8 cellular contexts compared by ENCODE assay signal in genomic region chr10:132329565-132330485, GRCh38. TPM values are rescaled to one million over a fixed set of nuclear protein-coding genes. Genes with fewer than 3 reads are reported as not detected.
DNase-seq lines count a peak whose midpoint lies in the region; ATAC-seq lines count a peak whose summit lies in the region.

No MANE protein-coding gene starts in this region.

- H3K4me3 Mint-ChIP-seq in IgD-negative memory B cell: peak overlapping the region; percentile 82 to 99 (median 97)
- H3K4me3 Mint-ChIP-seq in activated CD4-positive, alpha-beta memory T cell treated with anti-CD3 and anti-CD28 coated beads for 36 hours: peak overlapping the region; percentile 90

- DNase-seq in DMS79 (lab: John Stamatoyannopoulos, UW) (peak; percentile 20), right cardiac atrium (peak in 2 of 3 donors; percentile 61 to 65), NCI-H226 (no peak)
- DNase-seq in activated CD4-positive, alpha-beta memory T cell treated with anti-CD3 and anti-CD28 coated beads for 36 hours: peak; percentile 64
- DNase-seq in stimulated activated CD4-positive, alpha-beta T cell treated with anti-CD3 and anti-CD28 coated beads, Interleukin-4, amount 100 ng/mL, for 24 hours: peak; percentile 38

- CTCF ChIA-PET in activated CD4-positive, alpha-beta memory T cell treated with anti-CD3 and anti-CD28 coated beads for 36 hours (lab: Charles Lee): no interaction called here

- no peaks in the 10 kb centered on the region for H3K27me3 ChIP-seq in right cardiac atrium (ENCODE audit: control insufficient read depth, insufficient read depth)

- peak in 1 of 2 donors; percentile 24 for ATAC-seq in right cardiac atrium
- ATAC-seq in GM21528 (IDR thresholded peaks at IDR 0.05; ENCODE audit: low FRiP score, unreplicated experiment): no peak
- no peak for ATAC-seq in GM21515 (IDR thresholded peaks at IDR 0.05; ENCODE audit: unreplicated experiment)

- peaks cover 17 to 39% (median 33%) of the 10 kb centered on the region in 3 donors for H3K4me1 Mint-ChIP-seq in IgD-negative memory B cell
- H3K4me1 Mint-ChIP-seq in activated CD4-positive, alpha-beta memory T cell treated with anti-CD3 and anti-CD28 coated beads for 36 hours (ENCODE audit: low read depth): peaks cover 56% of the 10 kb centered on the region

- POLR2A ChIA-PET in activated CD4-positive, alpha-beta memory T cell treated with anti-CD3 and anti-CD28 coated beads for 36 hours (lab: Charles Lee): interaction anchor here (1.0 kb wide), 1 partner anchor 15 kb away, joined by 3 read pairs; no protein-coding TSS in a partner anchor

- peak overlapping the region; percentile 52 for H3K27ac ChIP-seq in right cardiac atrium (ENCODE audit: low read length)

- peak overlapping the region; percentile 46 for H3K4me3 ChIP-seq in right cardiac atrium (ENCODE audit: low read length)

- H3K27me3 Mint-ChIP-seq in IgD-negative memory B cell: no peaks in the 10 kb centered on the region
- H3K27me3 Mint-ChIP-seq in activated CD4-positive, alpha-beta memory T cell treated with anti-CD3 and anti-CD28 coated beads for 36 hours: peaks cover 1% of the 10 kb centered on the region

- H3K36me3 Mint-ChIP-seq in IgD-negative memory B cell: peaks cover 6% of the 10 kb centered on the region
- H3K36me3 Mint-ChIP-seq in activated CD4-positive, alpha-beta memory T cell treated with anti-CD3 and anti-CD28 coated beads for 36 hours: peaks cover 38% of the 10 kb centered on the region

- 49% methylated on average over 23 of the region's 23 CpGs for WGBS in right cardiac atrium

- no peaks in the 10 kb centered on the region for H3K9me3 ChIP-seq in right cardiac atrium (ENCODE audit: control insufficient read depth, low read length)

- peaks cover 12% of the 10 kb centered on the region for H3K4me1 ChIP-seq in right cardiac atrium (ENCODE audit: control insufficient read depth, insufficient read depth, low read length)

- intact Hi-C loops in activated CD4-positive, alpha-beta memory T cell treated with anti-CD3 and anti-CD28 coated beads for 36 hours (cut with micrococcal nuclease): loop anchor here (2.0 to 5.0 kb wide), 3 partner anchors 67 to 428 kb away; partner anchors contain the start of genes PPP2R2D and PWWP2B
- intact Hi-C loops in right cardiac atrium (cut with DNase I): no loop called here

- H3K9me3 Mint-ChIP-seq in IgD-negative memory B cell: peaks cover 0 to 1% (median 0%) of the 10 kb centered on the region in 3 donors
- peaks cover 3% of the 10 kb centered on the region for H3K9me3 Mint-ChIP-seq in activated CD4-positive, alpha-beta memory T cell treated with anti-CD3 and anti-CD28 coated beads for 36 hours

- peak overlapping the region; percentile 65 to 100 (median 94) for H3K27ac Mint-ChIP-seq in IgD-negative memory B cell
- peak overlapping the region; percentile 85 for H3K27ac Mint-ChIP-seq in activated CD4-positive, alpha-beta memory T cell treated with anti-CD3 and anti-CD28 coated beads for 36 hours

RNA-seq across cellular contexts. Expression of gene LRRC27, which starts 2.2 kb away (rescaled TPM):
- polyA plus RNA-seq in IgD-negative memory B cell: 14.5 TPM
- 1 to 10 TPM; 2.5 to 2.8 TPM for total RNA-seq in activated CD4-positive, alpha-beta memory T cell treated with anti-CD3 and anti-CD28 coated beads for 36 hours
- total RNA-seq in right cardiac atrium: 1 to 10 TPM; 3.7 to 9.3 (median 6.8) TPM
- 5.4 TPM for polyA plus RNA-seq in right cardiac atrium

RNA-seq across cellular contexts. Expression of gene STK32C, which starts 22.1 kb away (rescaled TPM):
- polyA plus RNA-seq in IgD-negative memory B cell (4.0 TPM), right cardiac atrium (6.9 TPM)
- 10 to 100 TPM; 14.8 to 16.1 TPM for total RNA-seq in activated CD4-positive, alpha-beta memory T cell treated with anti-CD3 and anti-CD28 coated beads for 36 hours
- 1 to 10 TPM; 5.7 to 7.3 (median 6.7) TPM for total RNA-seq in right cardiac atrium
